In the genomic region with DNA sequence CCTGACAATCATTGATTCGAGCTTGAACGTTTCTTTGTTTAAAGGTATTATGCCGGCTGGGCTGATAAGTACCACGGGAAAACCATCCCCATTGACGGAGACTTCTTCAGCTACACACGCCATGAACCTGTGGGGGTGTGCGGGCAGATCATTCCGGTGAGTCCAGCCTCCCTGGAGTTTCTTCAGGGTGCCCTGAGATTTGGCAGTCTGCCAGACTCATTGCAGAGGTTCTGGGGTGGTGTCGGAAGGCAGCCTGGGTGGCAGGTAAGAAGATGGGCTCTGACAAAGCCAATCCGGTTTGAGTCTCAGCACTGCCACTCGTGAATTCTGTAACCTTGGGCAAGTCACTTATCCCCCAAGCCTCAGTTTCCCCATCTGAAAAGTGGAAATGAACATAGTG, we compare ENCODE assay signal across 2 cellular contexts.
TF ChIP-seq lines count a peak whose summit lies in the region.

No MANE protein-coding gene starts in this region.

TF ChIP-seq in Ishikawa, 13 proteins besides CTCF, POLR2A, EP300 and RAD21:
- TF ChIP-seq TEAD4 (IDR thresholded peaks at IDR 0.05) (no peak), NFIC (IDR thresholded peaks at IDR 0.05) (peak; percentile 49), FOXM1 (IDR thresholded peaks at IDR 0.05; ENCODE audit: borderline replicate concordance, low read depth) (no peak), REST (IDR thresholded peaks at IDR 0.05; ENCODE audit: low read depth) (no peak), TCF12 (IDR thresholded peaks at IDR 0.05; ENCODE audit: low read depth) (no peak)

TF ChIP-seq in K562, 482 proteins besides CTCF, POLR2A, EP300 and RAD21:
- TF ChIP-seq NFIX (CRISPR knock-in tag; IDR thresholded peaks at IDR 0.05; ENCODE audit: low read depth) (peak; percentile 78), ILF3 (IDR thresholded peaks at IDR 0.05; ENCODE audit: borderline replicate concordance) (no peak), NFIC (IDR thresholded peaks at IDR 0.05) (peak; percentile 95), E4F1 (CRISPR knock-in tag; IDR thresholded peaks at IDR 0.05; ENCODE audit: borderline replicate concordance) (no peak), SRSF3 (IDR thresholded peaks at IDR 0.05; ENCODE audit: insufficient read depth, low read length) (no peak), FOXP4 (CRISPR knock-in tag; IDR thresholded peaks at IDR 0.05; ENCODE audit: borderline replicate concordance) (no peak), ARID3B (CRISPR knock-in tag; IDR thresholded peaks at IDR 0.05; ENCODE audit: borderline replicate concordance) (no peak)
